ENCODE assay signal across 8 cellular contexts in genomic region chr2:164388511-164388910, GRCh38.
DNase-seq lines count a peak whose midpoint lies in the region; ATAC-seq, FAIRE-seq and TF ChIP-seq lines count a peak whose summit lies in the region.

No MANE protein-coding gene starts in this region.

- no peak for TF ChIP-seq RAD21 in H1 (IDR thresholded peaks at IDR 0.05 in 1 of 2, conservative IDR thresholded peaks at IDR 0.05 in 1 of 2; ENCODE audit: low read depth in 2 of 2, low read length in 2 of 2)

- intact Hi-C loops in upper lobe of right lung (cut with DNase I), result no loop called here
- intact Hi-C loops in left ventricle myocardium inferior (cut with micrococcal nuclease), result no loop called here

- no peak overlapping the region for H3K18ac ChIP-seq in H1 (ENCODE audit: extremely low read depth, low read length)

- H3K36me3 ChIP-seq in H1 (ENCODE audit: control insufficient read depth in 2 of 4, insufficient read depth in 4 of 4, low read length in 3 of 4) (no peaks in the 10 kb centered on the region), upper lobe of right lung (no peaks in the 10 kb centered on the region), left ventricle myocardium inferior (no peaks in the 10 kb centered on the region)

- CTCF ChIA-PET in H1 (lab: Charles Lee; ENCODE audit: partially characterized antibody), result interaction anchor here (1.0 kb wide), 2 partner anchors 13 to 85 kb away, joined by 3 to 5 read pairs; no protein-coding TSS in a partner anchor

- no peaks in the 10 kb centered on the region for H3K79me2 ChIP-seq in H1 (ENCODE audit: control insufficient read depth in 1 of 2, insufficient read depth in 2 of 2, low read length in 2 of 2)

- peak overlapping the region; percentile 49; the same call in 1 of the 2 replicates for H2AFZ ChIP-seq in H1 (ENCODE audit: low read length)

- no peak overlapping the region for H3K14ac ChIP-seq in H1 (ENCODE audit: insufficient read length)

- H2BK20ac ChIP-seq in H1 (ENCODE audit: low read length), result no peak overlapping the region

- H3K56ac ChIP-seq in H1 (replicated peaks; ENCODE audit: insufficient read length, low read depth, low read length), result no peak overlapping the region

- no peak overlapping the region for H3K23ac ChIP-seq in H1 (ENCODE audit: insufficient read length)

- H2BK15ac ChIP-seq in H1 (ENCODE audit: low read length), result no peak overlapping the region

- H4K8ac ChIP-seq in H1 (ENCODE audit: extremely low read depth, insufficient read depth, low read length), result no peak overlapping the region

- no peak overlapping the region for H3K9ac ChIP-seq in H1 (replicated peaks in 1 of 4; ENCODE audit: extremely low read depth in 1 of 4, low read depth in 3 of 4, low read length in 3 of 4)

- no peaks in the 10 kb centered on the region for H4K20me1 ChIP-seq in H1 (replicated peaks in 1 of 2; ENCODE audit: control insufficient read depth in 1 of 2, insufficient read depth in 2 of 2, low read length in 2 of 2)

- DNase-seq in SIG-M5 treated with dmso at 0.1 percent for 504 hours (lab: John Stamatoyannopoulos, UW; ENCODE audit: unreplicated experiment) (peak; percentile 34), SIG-M5 (lab: John Stamatoyannopoulos, UW) (no peak), H1 (ENCODE audit: low read depth in 1 of 2, low spot score in 2 of 2) (peak in 1 of 2 experiments; percentile 44), upper lobe of right lung (no peak), left ventricle myocardium inferior (no peak), NCI-H146 (lab: John Stamatoyannopoulos, UW) (no peak), epidermal melanocyte (ENCODE audit: insufficient read length, low spot score) (no peak)

- no peak for TF ChIP-seq EP300 in H1 (IDR thresholded peaks at IDR 0.05; ENCODE audit: borderline replicate concordance in 1 of 2, low read depth in 2 of 2, low read length in 2 of 2)

- no peak for TF ChIP-seq CTCF in H1 (IDR thresholded peaks at IDR 0.05; ENCODE audit: control extremely low read depth in 1 of 3, insufficient read depth in 1 of 3, low read depth in 1 of 3, low read length in 3 of 3)
- TF ChIP-seq CTCF in upper lobe of right lung (IDR thresholded peaks at IDR 0.05), result no peak
- no peak for TF ChIP-seq CTCF in left ventricle myocardium inferior (IDR thresholded peaks at IDR 0.05; ENCODE audit: borderline replicate concordance)

- H3K4ac ChIP-seq in H1 (replicated peaks; ENCODE audit: insufficient read length, low read depth, low read length), result no peak overlapping the region

- H3K27ac ChIP-seq in H1 (ENCODE audit: low read depth, low read length), result no peak overlapping the region
- no peak overlapping the region for H3K27ac ChIP-seq in upper lobe of right lung
- H3K27ac ChIP-seq in left ventricle myocardium inferior (replicated peaks), result no peak overlapping the region

- H3K27me3 ChIP-seq in H1 (replicated peaks in 1 of 4; ENCODE audit: control insufficient read depth in 3 of 4, extremely low read depth in 1 of 4, insufficient read depth in 3 of 4, low read length in 3 of 4), result no peaks in the 10 kb centered on the region
- no peaks in the 10 kb centered on the region for H3K27me3 ChIP-seq in upper lobe of right lung
- H3K27me3 ChIP-seq in left ventricle myocardium inferior (ENCODE audit: low read depth), result no peaks in the 10 kb centered on the region

- H4K91ac ChIP-seq in H1 (replicated peaks; ENCODE audit: insufficient read length, low read length), result no peak overlapping the region

- H3K4me3 ChIP-seq in H1 (ENCODE audit: extremely low read depth in 1 of 4, insufficient read depth in 2 of 4, low read depth in 3 of 4, low read length in 4 of 4), result no peak overlapping the region
- H3K4me3 ChIP-seq in upper lobe of right lung, result no peak overlapping the region
- no peak overlapping the region for H3K4me3 ChIP-seq in left ventricle myocardium inferior

- no peak for TF ChIP-seq POLR2A in H1 (IDR thresholded peaks at IDR 0.05; ENCODE audit: control extremely low read depth in 1 of 2, low read depth in 2 of 2, low read length in 2 of 2)

- H3K79me1 ChIP-seq in H1 (ENCODE audit: low read depth, low read length), result no peaks in the 10 kb centered on the region

- H3K9me3 ChIP-seq in H1 (ENCODE audit: insufficient read depth in 2 of 2, low read depth in 1 of 2, low read length in 1 of 2) (no peaks in the 10 kb centered on the region), upper lobe of right lung (no peaks in the 10 kb centered on the region), left ventricle myocardium inferior (replicated peaks) (no peaks in the 10 kb centered on the region)

- H3K4me1 ChIP-seq in H1 (replicated peaks in 1 of 4; ENCODE audit: control insufficient read depth in 3 of 4, insufficient read depth in 4 of 4, low read length in 3 of 4), result no peaks in the 10 kb centered on the region
- no peaks in the 10 kb centered on the region for H3K4me1 ChIP-seq in upper lobe of right lung
- H3K4me1 ChIP-seq in left ventricle myocardium inferior, result no peaks in the 10 kb centered on the region

- FAIRE-seq in H1 (lab: Jason Lieb, UNC), result no peak

- no peak overlapping the region for H2AK5ac ChIP-seq in H1 (ENCODE audit: low read depth, low read length)

- no peak overlapping the region for H4K5ac ChIP-seq in H1 (ENCODE audit: insufficient read length, low read depth, low read length)

- POLR2A ChIA-PET in H1 (lab: Charles Lee; ENCODE audit: partially characterized antibody), result no interaction called here

- ATAC-seq in HG03558 (IDR thresholded peaks at IDR 0.05; ENCODE audit: extremely low read depth, unreplicated experiment), result peak; percentile 89
- ATAC-seq in upper lobe of right lung, result peak; percentile 59

- 88% methylated on average over 2 of the region's 2 CpGs; no CpG with 5 or more reads in 1 of the 2 experiments for WGBS in H1 (ENCODE audit: extremely low coverage in 1 of 2, insufficient coverage in 1 of 2, insufficient read length in 1 of 2, insufficient replicate concordance in 2 of 2, low coverage in 1 of 2, low lambda C conversion rate in 2 of 2, missing lambda C conversion rate in 1 of 2), 2 experiments

- H3K4me2 ChIP-seq in H1 (ENCODE audit: insufficient read depth in 1 of 2, low read depth in 2 of 2, low read length in 2 of 2), result no peak overlapping the region

- H3K23me2 ChIP-seq in H1 (ENCODE audit: low read depth, low read length), result no peaks in the 10 kb centered on the region

- H2BK12ac ChIP-seq in H1 (ENCODE audit: low read depth, low read length), result no peak overlapping the region

- H2BK120ac ChIP-seq in H1 (replicated peaks; ENCODE audit: low read depth, low read length), result no peak overlapping the region

- H2BK5ac ChIP-seq in H1 (ENCODE audit: low read depth, low read length), result no peak overlapping the region

TF ChIP-seq in H1, 55 proteins besides CTCF, POLR2A, EP300 and RAD21:
- no peak for TF ChIP-seq SUZ12 (IDR thresholded peaks at IDR 0.05; ENCODE audit: low read length)
- peak; percentile 70; the same call in 1 of the 2 replicates for TF ChIP-seq JUND (IDR thresholded peaks at IDR 0.05; ENCODE audit: low read length)
